Comparison of ENCODE assay signal across 10 cellular contexts in genomic region chr3:9404680-9405079, GRCh38. TPM values are rescaled to one million over a fixed set of nuclear protein-coding genes. Genes with fewer than 3 reads are reported as not detected.
DNase-seq lines count a peak whose midpoint lies in the region; ATAC-seq and FAIRE-seq lines count a peak whose summit lies in the region.
"Had no signal": no experiment of that assay in that cellular context is flagged by ENCODE, and none has a peak within 500 bp of the region (broad histone marks: within the 10 kb centered on the region; RNA-seq: fewer than 3 reads in every experiment).

No MANE protein-coding gene starts in this region.

- ATAC-seq in HG02884 (IDR thresholded peaks at IDR 0.05; ENCODE audit: unreplicated experiment) = no peak

- no peaks in the 10 kb centered on the region for H3K27me3 ChIP-seq in small intestine (ENCODE audit: control insufficient read depth in 2 of 2, insufficient read depth in 2 of 2, low read length in 2 of 2)

- H3K27ac ChIP-seq in epithelial cell of prostate (peak overlapping the region; percentile 96), small intestine (ENCODE audit: low read depth in 1 of 2, low read length in 1 of 2) (peak overlapping the region in 1 of 2 donors; percentile 5)

- no peak overlapping the region for H3K4me3 ChIP-seq in small intestine (ENCODE audit: low read depth in 1 of 2, low read length in 2 of 2)

- no peaks in the 10 kb centered on the region for H3K9me3 ChIP-seq in small intestine (ENCODE audit: control insufficient read depth, low read depth)

- WGBS in small intestine, 3 donors = 8 to 12% (median 11%) methylated on average over 1 of the region's 1 CpG

- FAIRE-seq in small intestine (lab: Jason Lieb, UNC) = no peak

- H3K4me1 ChIP-seq in small intestine (ENCODE audit: control insufficient read depth in 2 of 2, insufficient read depth in 1 of 2, low read depth in 1 of 2, low read length in 1 of 2) = peaks cover 7 to 17% of the 10 kb centered on the region in 2 donors

- DNase-seq in activated gamma-delta T cell treated with Interleukin-2 at 50 U/mL for 16 hours (peak; percentile 14), activated gamma-delta T cell (lab: John Stamatoyannopoulos, UW) (no peak), NCI-H748 treated with DMSO at 0.1 percent for 48 hours (lab: John Stamatoyannopoulos, UW) (peak; percentile 7), epithelial cell of prostate (ENCODE audit: low read depth, low spot score) (no peak), small intestine (peak; percentile 46)
- DNase-seq in central memory CD4-positive, alpha-beta T cell = no peak
- DNase-seq in activated CD4-positive, CD25-positive, alpha-beta regulatory T cell treated with anti-CD3 and anti-CD28 coated beads, Interleukin-2, amount 50 U/mL, for 72 hours = no peak
- DNase-seq: amygdala, COR-L47 had no signal

- H3K36me3 ChIP-seq in small intestine (ENCODE audit: control insufficient read depth in 2 of 2, insufficient read depth in 2 of 2, low read length in 2 of 2) = no peaks in the 10 kb centered on the region

RNA-seq across cellular contexts. Expression of gene SETD5, which starts 7.3 kb away (rescaled TPM):
- 10 to 100 TPM in 2 of 3 donors, 1 to 10 TPM in 1; 9.5 to 28.1 (median 11.9) TPM for polyA plus RNA-seq in small intestine

RNA-seq across cellular contexts. Expression of gene THUMPD3, which starts 41.8 kb away (rescaled TPM):
- 10 to 100 TPM; 16.2 to 31.9 (median 19.0) TPM for polyA plus RNA-seq in small intestine

Comparison
In these comparisons a context has a peak if more than half of its experiments do, and no peak if none do; other contexts are left out.
1. DNase-seq: peak in activated gamma-delta T cell treated with Interleukin-2 at 50 U/mL for 16 hours (single experiment), NCI-H748 treated with DMSO at 0.1 percent for 48 hours (single experiment) and small intestine (single experiment); none in activated gamma-delta T cell (single experiment), epithelial cell of prostate (single experiment), central memory CD4-positive, alpha-beta T cell (single experiment) and activated CD4-positive, CD25-positive, alpha-beta regulatory T cell treated with anti-CD3 and anti-CD28 coated beads, Interleukin-2, amount 50 U/mL, for 72 hours (single experiment).